In genomic region chr3:33543600-33543999, GRCh38 we compare ENCODE assay signal across 14 cellular contexts.
DNase-seq lines count a peak whose midpoint lies in the region; ATAC-seq and TF ChIP-seq lines count a peak whose summit lies in the region.
"Had no signal": no experiment of that assay in that cellular context is flagged by ENCODE, and none has a peak within 500 bp of the region (broad histone marks: within the 10 kb centered on the region; RNA-seq: fewer than 3 reads in every experiment).

No MANE protein-coding gene starts in this region.

- no peak overlapping the region for H2AFZ ChIP-seq in mammary epithelial cell (ENCODE audit: low read depth, low read length)

- H3K27me3 ChIP-seq in SJCRH30 = no peaks in the 10 kb centered on the region
- no peaks in the 10 kb centered on the region for H3K27me3 ChIP-seq in mammary epithelial cell (ENCODE audit: insufficient read depth, low read length)
- H3K27me3 ChIP-seq in stomach = no peaks in the 10 kb centered on the region
- H3K27me3 ChIP-seq: BLaER1 had no signal

- intact Hi-C loops in mammary epithelial cell (cut with micrococcal nuclease) = no loop called here
- intact Hi-C loops in stomach (cut with DNase I; ENCODE audit: low total_unique reads) = no loop called here

- H3K27me3 Mint-ChIP-seq in HFFc6 (ENCODE audit: insufficient read depth) (no peaks in the 10 kb centered on the region), endothelial cell (ENCODE audit: unreplicated experiment) (peaks cover 2% of the 10 kb centered on the region), memory B cell (no peaks in the 10 kb centered on the region)
- H3K27me3 Mint-ChIP-seq: CD8-positive, alpha-beta memory T cell had no signal

- H3K9me3 Mint-ChIP-seq in HFFc6 = no peaks in the 10 kb centered on the region
- no peaks in the 10 kb centered on the region for H3K9me3 Mint-ChIP-seq in endothelial cell (ENCODE audit: unreplicated experiment)
- H3K9me3 Mint-ChIP-seq in memory B cell = peaks cover 1% of the 10 kb centered on the region
- H3K9me3 Mint-ChIP-seq: CD8-positive, alpha-beta memory T cell had no signal

- no peak overlapping the region for H3K4me2 ChIP-seq in mammary epithelial cell (ENCODE audit: insufficient read depth, low read depth, low read length)
- H3K4me2 ChIP-seq: BLaER1 had no signal

- H3K4me3 Mint-ChIP-seq in HFFc6 (no peak overlapping the region), endothelial cell (ENCODE audit: unreplicated experiment) (no peak overlapping the region), memory B cell (no peak overlapping the region)
- H3K4me3 Mint-ChIP-seq: CD8-positive, alpha-beta memory T cell had no signal

- H3K27ac Mint-ChIP-seq in HFFc6 (peak overlapping the region; percentile 9), endothelial cell (ENCODE audit: unreplicated experiment) (peak overlapping the region; percentile 50), memory B cell (peak overlapping the region; percentile 22)
- H3K27ac Mint-ChIP-seq: CD8-positive, alpha-beta memory T cell had no signal

- H3K79me2 ChIP-seq in mammary epithelial cell (ENCODE audit: insufficient read depth, low read length) = no peaks in the 10 kb centered on the region

- in situ Hi-C loops in mammary epithelial cell (cut with MboI; ENCODE audit: low sequenced_read_pairs in 2 of 2) = no loop called here

- TF ChIP-seq POLR2A in stomach (IDR thresholded peaks at IDR 0.05) = no peak

- CTCF ChIA-PET in mammary epithelial cell (lab: Charles Lee; ENCODE audit: low non-redundant PET) = no interaction called here

- H3K9ac ChIP-seq in mammary epithelial cell (ENCODE audit: insufficient read depth, low read length) = no peak overlapping the region
- H3K9ac ChIP-seq: BLaER1 had no signal

- no peaks in the 10 kb centered on the region for H3K9me3 ChIP-seq in SJCRH30 (replicated peaks)
- no peaks in the 10 kb centered on the region for H3K9me3 ChIP-seq in mammary epithelial cell (replicated peaks; ENCODE audit: insufficient read depth, low read length)
- H3K9me3 ChIP-seq in stomach = no peaks in the 10 kb centered on the region
- H3K9me3 ChIP-seq: BLaER1, Caco-2 had no signal

- H3K4me1 Mint-ChIP-seq in HFFc6 (ENCODE audit: low read depth) (peaks cover 20% of the 10 kb centered on the region), endothelial cell (ENCODE audit: unreplicated experiment) (peaks cover 4% of the 10 kb centered on the region), memory B cell (peaks cover 18% of the 10 kb centered on the region)
- H3K4me1 Mint-ChIP-seq: CD8-positive, alpha-beta memory T cell had no signal

- TF ChIP-seq EP300 in stomach (IDR thresholded peaks at IDR 0.05) = no peak

- dilution Hi-C loops in mammary epithelial cell (cut with HindIII; ENCODE audit: low sequenced_read_pairs) = no loop called here

- WGBS in mammary epithelial cell (ENCODE audit: low coverage, missing lambda C conversion rate) = 100% methylated on average over 1 of the region's 1 CpG
- 77 to 90% (median 85%) methylated on average over 1 of the region's 1 CpG for WGBS in stomach, 5 donors

- TF ChIP-seq CTCF in HFFc6 (IDR thresholded peaks at IDR 0.05) = no peak
- no peak for TF ChIP-seq CTCF in endothelial cell (IDR thresholded peaks at IDR 0.05; ENCODE audit: unreplicated experiment)
- TF ChIP-seq CTCF in mammary epithelial cell (conservative IDR thresholded peaks at IDR 0.05 in 1 of 2, IDR thresholded peaks at IDR 0.05 in 1 of 2; ENCODE audit: extremely low read depth in 1 of 2, insufficient read depth in 1 of 2, low read depth in 1 of 2, low read length in 2 of 2) = no peak
- no peak for TF ChIP-seq CTCF in stomach (IDR thresholded peaks at IDR 0.05)

- H3K36me3 Mint-ChIP-seq in HFFc6 (ENCODE audit: low read depth) (peaks cover 19% of the 10 kb centered on the region), endothelial cell (ENCODE audit: low read depth, unreplicated experiment) (peaks cover 17% of the 10 kb centered on the region), memory B cell (peaks cover 27% of the 10 kb centered on the region)

- DNase-seq in HFFc6 = no peak
- no peak for DNase-seq in endothelial cell (ENCODE audit: low spot score)
- no peak for DNase-seq in memory B cell (ENCODE audit: low spot score in 2 of 2)
- no peak for DNase-seq in SJCRH30
- no peak for DNase-seq in HPDE6-E6E7 (ENCODE audit: extremely low spot score)
- no peak for DNase-seq in mammary epithelial cell
- DNase-seq in stomach = no peak
- DNase-seq: Caco-2; CD8-positive, alpha-beta memory T cell; DND-41; GF-D8 had no signal

- H3K27ac ChIP-seq in SJCRH30 (no peak overlapping the region), mammary epithelial cell (ENCODE audit: insufficient read depth, low read depth, low read length) (no peak overlapping the region), stomach (no peak overlapping the region)
- H3K27ac ChIP-seq: BLaER1 had no signal

- ATAC-seq in memory B cell (ENCODE audit: low read depth) = no peak
- ATAC-seq: HCT116, HepG2 had no signal

- H3K4me1 ChIP-seq in SJCRH30 (no peaks in the 10 kb centered on the region), mammary epithelial cell (ENCODE audit: insufficient read depth, low read length) (no peaks in the 10 kb centered on the region), stomach (no peaks in the 10 kb centered on the region)
- H3K4me1 ChIP-seq: Caco-2 had no signal

- no peaks in the 10 kb centered on the region for H4K20me1 ChIP-seq in mammary epithelial cell (ENCODE audit: insufficient read depth, low read length)
- H4K20me1 ChIP-seq: BLaER1 had no signal

- H3K4me3 ChIP-seq in SJCRH30 (no peak overlapping the region), mammary epithelial cell (replicated peaks in 1 of 3; ENCODE audit: insufficient read depth in 1 of 3, low read depth in 2 of 3, low read length in 3 of 3) (no peak overlapping the region), stomach (no peak overlapping the region)
- H3K4me3 ChIP-seq: BLaER1 had no signal

- no peaks in the 10 kb centered on the region for H3K36me3 ChIP-seq in SJCRH30
- H3K36me3 ChIP-seq in mammary epithelial cell (ENCODE audit: insufficient read depth, low read length) = peaks cover 8% of the 10 kb centered on the region
- peaks cover 9 to 63% (median 56%) of the 10 kb centered on the region in 4 donors for H3K36me3 ChIP-seq in stomach

- BruUV-seq in mammary epithelial cell (replicated peaks; lab: Mats Ljungman, UMichigan) = no TSS peak
